ENCODE assay signal across 1 cellular context in the genomic region with DNA sequence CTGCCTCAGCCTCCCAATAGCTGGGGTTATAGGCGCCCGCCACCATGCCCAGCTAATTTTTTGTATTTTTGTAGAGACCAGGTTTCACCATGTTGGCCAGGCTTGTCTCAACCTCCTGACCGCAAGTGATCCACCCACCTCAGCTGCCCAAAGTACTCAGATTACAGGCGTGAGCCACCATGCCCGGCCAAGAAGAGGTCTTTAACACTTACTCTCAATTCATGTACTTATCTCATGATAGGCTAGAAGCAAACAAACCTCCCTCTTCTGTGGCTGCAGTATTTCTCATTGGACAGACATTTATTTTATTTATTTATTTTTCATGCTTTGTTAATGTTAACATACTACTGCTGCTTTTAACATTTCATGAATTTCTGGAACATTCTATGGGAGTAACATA.
TF ChIP-seq lines count a peak whose summit lies in the region.

No MANE protein-coding gene starts in this region.

TF ChIP-seq in IMR-90, 13 proteins besides CTCF, POLR2A, EP300 and RAD21:
- TF ChIP-seq CEBPB (IDR thresholded peaks at IDR 0.05; ENCODE audit: low read depth, low read length) (no peak), RFX5 (IDR thresholded peaks at IDR 0.05; ENCODE audit: low read depth, low read length) (no peak), BHLHE40 (IDR thresholded peaks at IDR 0.05; ENCODE audit: low read depth, low read length) (no peak), FOS (IDR thresholded peaks at IDR 0.05; ENCODE audit: low read depth, low read length) (no peak), MAZ (IDR thresholded peaks at IDR 0.05; ENCODE audit: borderline replicate concordance, low read depth, low read length) (no peak), MAFK (IDR thresholded peaks at IDR 0.05; ENCODE audit: low read depth, low read length) (no peak), MXI1 (IDR thresholded peaks at IDR 0.05; ENCODE audit: borderline replicate concordance, low read depth, low read length) (no peak), RCOR1 (IDR thresholded peaks at IDR 0.05; ENCODE audit: insufficient replicate concordance, low read length) (no peak), SMC3 (IDR thresholded peaks at IDR 0.05; ENCODE audit: low read depth, low read length) (no peak), CHD1 (IDR thresholded peaks at IDR 0.05; ENCODE audit: low read depth, low read length) (no peak), ELK1 (IDR thresholded peaks at IDR 0.05; ENCODE audit: borderline replicate concordance, low read depth, low read length) (no peak), NFE2L2 (IDR thresholded peaks at IDR 0.05; ENCODE audit: low read depth, low read length) (no peak)
- TF ChIP-seq, protein P1, sequence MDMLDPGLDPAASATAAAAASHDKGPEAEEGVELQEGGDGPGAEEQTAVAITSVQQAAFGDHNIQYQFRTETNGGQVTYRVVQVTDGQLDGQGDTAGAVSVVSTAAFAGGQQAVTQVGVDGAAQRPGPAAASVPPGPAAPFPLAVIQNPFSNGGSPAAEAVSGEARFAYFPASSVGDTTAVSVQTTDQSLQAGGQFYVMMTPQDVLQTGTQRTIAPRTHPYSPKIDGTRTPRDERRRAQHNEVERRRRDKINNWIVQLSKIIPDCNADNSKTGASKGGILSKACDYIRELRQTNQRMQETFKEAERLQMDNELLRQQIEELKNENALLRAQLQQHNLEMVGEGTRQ (IDR thresholded peaks at IDR 0.05; ENCODE audit: low read depth, low read length), result no peak
